16 cellular contexts compared by ENCODE assay signal in the genomic region with DNA sequence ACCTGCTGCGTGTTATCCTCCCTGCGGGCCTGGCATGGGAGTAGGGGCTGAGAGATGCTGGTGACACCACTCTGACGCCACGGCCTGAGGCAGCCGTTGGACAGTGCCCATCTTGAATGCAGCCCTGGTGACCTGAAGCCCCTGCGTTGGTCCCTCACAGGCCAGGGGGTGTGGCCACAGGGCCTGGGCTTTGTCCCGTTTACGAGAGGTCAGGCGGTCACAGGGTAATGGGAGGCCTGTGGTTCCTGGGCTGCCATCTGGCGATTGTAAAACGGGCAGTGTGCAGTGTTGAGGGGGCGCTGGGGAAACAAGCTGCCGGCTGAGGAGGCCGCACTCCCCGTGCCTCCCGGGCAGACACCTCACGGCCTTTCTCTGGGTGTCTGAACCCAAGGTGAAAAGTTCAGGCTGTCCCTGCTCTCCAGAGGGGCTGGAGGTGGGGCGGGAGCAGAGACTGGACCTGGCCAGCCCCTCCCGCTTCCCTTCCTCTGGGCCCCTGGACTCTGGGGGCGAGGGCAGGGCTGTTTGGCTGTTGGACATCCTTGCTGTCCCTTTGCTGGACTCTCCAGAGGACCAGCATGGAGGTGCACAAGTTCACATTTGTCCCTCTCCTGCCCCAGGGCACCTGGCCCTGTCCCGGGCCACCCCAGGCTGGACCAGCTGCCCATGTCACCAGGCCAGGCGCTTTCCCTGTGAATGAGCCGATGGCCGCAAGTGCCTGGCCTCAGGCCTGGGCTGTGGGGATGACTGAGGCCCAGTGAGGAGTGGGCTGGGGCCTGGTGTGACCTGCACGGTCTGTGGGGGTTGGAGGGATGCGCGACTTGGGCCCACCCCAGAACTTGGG. TPM values are rescaled to one million over a fixed set of nuclear protein-coding genes. Genes with fewer than 3 reads are reported as not detected.
DNase-seq lines count a peak whose midpoint lies in the region; ATAC-seq, FAIRE-seq and TF ChIP-seq lines count a peak whose summit lies in the region.
"Had no signal": no experiment of that assay in that cellular context is flagged by ENCODE, and none has a peak within 500 bp of the region (broad histone marks: within the 10 kb centered on the region; RNA-seq: fewer than 3 reads in every experiment).

No MANE protein-coding gene starts in this region.

- peak overlapping the region; percentile 11 for H3K4me3 Mint-ChIP-seq in central memory CD8-positive, alpha-beta T cell
- no peak overlapping the region for H3K4me3 Mint-ChIP-seq in activated T-helper 17 cell treated with anti-CD3 and anti-CD28 coated beads, Interleukin-2, amount 50 U/mL, for 72 hours
- H3K4me3 Mint-ChIP-seq: memory B cell had no signal

- no peak for FAIRE-seq in H54 (lab: Jason Lieb, UNC)
- FAIRE-seq: frontal cortex had no signal

- H3K27ac Mint-ChIP-seq in central memory CD8-positive, alpha-beta T cell (ENCODE audit: low read depth), result peak overlapping the region; percentile 75
- H3K27ac Mint-ChIP-seq in activated T-helper 17 cell treated with anti-CD3 and anti-CD28 coated beads, Interleukin-2, amount 50 U/mL, for 72 hours, result no peak overlapping the region
- H3K27ac Mint-ChIP-seq: memory B cell had no signal

- TF ChIP-seq POLR2A in H54 (IDR thresholded peaks at IDR 0.05; ENCODE audit: low read depth, low read length), result no peak

- H3K4me1 Mint-ChIP-seq in central memory CD8-positive, alpha-beta T cell, result peaks cover 29% of the 10 kb centered on the region
- H3K4me1 Mint-ChIP-seq in activated T-helper 17 cell treated with anti-CD3 and anti-CD28 coated beads, Interleukin-2, amount 50 U/mL, for 72 hours, result peaks cover 24% of the 10 kb centered on the region

- DNase-seq in G401 (ENCODE audit: low spot score) (peak; percentile 28), iris pigment epithelial cell (ENCODE audit: low read depth) (peak; percentile 28), retinal pigment epithelial cell (ENCODE audit: low read depth) (no peak), NCI-H1930 (lab: John Stamatoyannopoulos, UW) (no peak), H54 (ENCODE audit: insufficient read length, low spot score) (no peak)
- no peak for DNase-seq in central memory CD8-positive, alpha-beta T cell (ENCODE audit: low spot score in 2 of 2)
- DNase-seq in stimulated activated CD4-positive, alpha-beta T cell treated with anti-CD3 and anti-CD28 coated beads, Interleukin-2, amount 100 ng/mL, for 48 hours, result no peak
- DNase-seq: activated T-cell treated with anti-CD3 and anti-CD28 coated beads, Interleukin-2, amount 50 U/mL, for 1 hour; caudate nucleus; KG1; NCI-H2107; PC-9; stimulated activated CD4-positive, alpha-beta T cell treated with anti-CD3 and anti-CD28 coated beads, Interleukin-15, amount 100 ng/mL, for 24 hours had no signal

- peak; percentile 0 for TF ChIP-seq CTCF in retinal pigment epithelial cell (conservative IDR thresholded peaks at IDR 0.05; ENCODE audit: low read depth, low read length)

- H3K27me3 Mint-ChIP-seq in central memory CD8-positive, alpha-beta T cell, result no peaks in the 10 kb centered on the region
- no peaks in the 10 kb centered on the region for H3K27me3 Mint-ChIP-seq in activated T-helper 17 cell treated with anti-CD3 and anti-CD28 coated beads, Interleukin-2, amount 50 U/mL, for 72 hours
- H3K27me3 Mint-ChIP-seq: memory B cell had no signal

- H3K36me3 Mint-ChIP-seq in central memory CD8-positive, alpha-beta T cell (ENCODE audit: insufficient read depth), result peaks cover 25% of the 10 kb centered on the region
- no peaks in the 10 kb centered on the region for H3K36me3 Mint-ChIP-seq in activated T-helper 17 cell treated with anti-CD3 and anti-CD28 coated beads, Interleukin-2, amount 50 U/mL, for 72 hours (ENCODE audit: low read depth)

- no peak overlapping the region for H3K4me3 ChIP-seq in retinal pigment epithelial cell (ENCODE audit: low read length)
- H3K4me3 ChIP-seq: PC-9 had no signal

- in situ Hi-C loops in G401 (cut with HindIII; ENCODE audit: low sequenced_read_pairs), result no loop called here

- H3K9me3 Mint-ChIP-seq in central memory CD8-positive, alpha-beta T cell, result no peaks in the 10 kb centered on the region
- H3K9me3 Mint-ChIP-seq in activated T-helper 17 cell treated with anti-CD3 and anti-CD28 coated beads, Interleukin-2, amount 50 U/mL, for 72 hours, result no peaks in the 10 kb centered on the region
- H3K9me3 Mint-ChIP-seq: memory B cell had no signal

- no peak for ATAC-seq in central memory CD8-positive, alpha-beta T cell (replicated peaks; ENCODE audit: extremely low read depth, poor library complexity, severe bottlenecking)
- ATAC-seq in activated T-helper 17 cell treated with anti-CD3 and anti-CD28 coated beads, Interleukin-2, amount 50 U/mL, for 72 hours (replicated peaks), result no peak

RNA-seq across cellular contexts. Expression of a gene that starts 42.4 kb away (rescaled TPM):
- total RNA-seq in G401 (2014; rRNA removed; shearing (Covaris generic)), result 5.8 and 15.2 TPM in 2 replicates
- total RNA-seq in activated T-helper 17 cell treated with anti-CD3 and anti-CD28 coated beads, Interleukin-2, amount 50 U/mL, for 72 hours, result 10 to 100 TPM; 39.5 to 52.1 TPM

Comparison
In these comparisons a context has a peak if more than half of its experiments do, and no peak if none do; other contexts are left out.
1. DNase-seq: peak in G401 (single experiment) and iris pigment epithelial cell (single experiment); none in central memory CD8-positive, alpha-beta T cell (0 of 2), retinal pigment epithelial cell (single experiment), NCI-H1930 (0 of 2), stimulated activated CD4-positive, alpha-beta T cell treated with anti-CD3 and anti-CD28 coated beads, Interleukin-2, amount 100 ng/mL, for 48 hours (0 of 2) and H54 (single experiment).